ENCODE assay signal across 1 cellular context in genomic region chr3:30684361-30684760, GRCh38.
A peak's percentile ranks its signal among the peaks of the same experiment; 100 is the strongest.
TF ChIP-seq lines count a peak whose summit lies in the region.

No MANE protein-coding gene starts in this region.

TF ChIP-seq in K562, 482 proteins besides CTCF, POLR2A, EP300 and RAD21 (continued from another document):
- 0 out of 2 replicates have a peak, but pooled peaks have one; percentile 17 for TF ChIP-seq ZNF512 (tag; IDR thresholded peaks at IDR 0.05)
